In genomic region chr22:47042861-47043496, GRCh38 we compare ENCODE assay signal across 23 cellular contexts.
A peak's percentile ranks its signal among the peaks of the same experiment; 100 is the strongest.
DNase-seq lines count a peak whose midpoint lies in the region; ATAC-seq lines count a peak whose summit lies in the region.
"Had no signal": no experiment of that assay in that cellular context is flagged by ENCODE, and none has a peak within 500 bp of the region (broad histone marks: within the 10 kb centered on the region; RNA-seq: fewer than 3 reads in every experiment).

No MANE protein-coding gene starts in this region.

- no peak overlapping the region for H2BK5ac ChIP-seq in mesenchymal stem cell (ENCODE audit: low read depth, low read length, poor library complexity, severe bottlenecking)

- H3K23ac ChIP-seq in mesenchymal stem cell (ENCODE audit: low read length in 2 of 2) = no peak overlapping the region

- H3K4ac ChIP-seq in mesenchymal stem cell (ENCODE audit: low read depth in 1 of 2, low read length in 2 of 2) = no peak overlapping the region

- no peak overlapping the region for H3K4me3 ChIP-seq in mesenchymal stem cell (ENCODE audit: insufficient read depth in 1 of 2, low read depth in 1 of 2, low read length in 2 of 2)
- H3K4me3 ChIP-seq: breast epithelium, esophagus squamous epithelium, MG63, ovary, suprapubic skin had no signal

- H3K14ac ChIP-seq in mesenchymal stem cell (ENCODE audit: low read length in 2 of 2) = no peak overlapping the region

- DNase-seq in activated naive CD4-positive, alpha-beta T cell treated with anti-CD3 and anti-CD28 coated beads, Interleukin-2, amount 50 U/mL, for 72 hours (ENCODE audit: low spot score in 2 of 2) = no peak
- no peak for DNase-seq in activated naive CD4-positive, alpha-beta T cell treated with anti-CD3 and anti-CD28 coated beads, Interleukin-2, amount 50 U/mL, for 16 hours
- no peak for DNase-seq in T-helper 17 cell
- no peak for DNase-seq in mesenchymal stem cell
- DNase-seq in stimulated activated CD8-positive, alpha-beta memory T cell treated with anti-CD3 and anti-CD28 coated beads, Interleukin-4, amount 100 ng/mL, for 48 hours = no peak
- DNase-seq: 8988T; activated B cell treated with CpG ODN at 0.5 μM for 24 hours; activated CD8-positive, alpha-beta memory T cell treated with anti-CD3 and anti-CD28 coated beads, Interleukin-2, amount 10 ng/mL, durations not matched to agents 7 days and 5 days; activated naive CD4-positive, alpha-beta T cell treated with anti-CD3 and anti-CD28 coated beads for 36 hours; CD8-positive, alpha-beta memory T cell; esophagus squamous epithelium; foreskin melanocyte; MG63; NCI-H2081 treated with DMSO at 0.1 percent for 48 hours; ovary; SIG-M5; stimulated activated CD4-positive, alpha-beta T cell treated with anti-CD3 and anti-CD28 coated beads, Interleukin-2, amount 100 ng/mL, for 48 hours had no signal

- H3K4me2 ChIP-seq in mesenchymal stem cell (ENCODE audit: low read length, poor library complexity, severe bottlenecking) = no peak overlapping the region

- no peak overlapping the region for H2BK12ac ChIP-seq in mesenchymal stem cell (ENCODE audit: low read length in 2 of 2)

- peaks cover 29% of the 10 kb centered on the region for H3K79me1 ChIP-seq in mesenchymal stem cell (replicated peaks; ENCODE audit: low read length, poor library complexity, severe bottlenecking)

- no peak overlapping the region for H3K9ac ChIP-seq in mesenchymal stem cell (ENCODE audit: low read length)

- WGBS in mesenchymal stem cell = 96% methylated on average over 18 of the region's 18 CpGs

- no peaks in the 10 kb centered on the region for H3K27me3 ChIP-seq in mesenchymal stem cell (ENCODE audit: control insufficient read depth in 1 of 2, insufficient read depth in 1 of 2, low read length in 2 of 2)
- H3K27me3 ChIP-seq: breast epithelium, esophagus squamous epithelium, MG63, ovary, suprapubic skin had no signal

- no peaks in the 10 kb centered on the region for H3K9me3 ChIP-seq in T-helper 17 cell (ENCODE audit: control insufficient read depth, low read length, poor library complexity, severe bottlenecking)
- no peaks in the 10 kb centered on the region for H3K9me3 ChIP-seq in mesenchymal stem cell (ENCODE audit: control insufficient read depth, low read length)
- H3K9me3 ChIP-seq: breast epithelium, esophagus squamous epithelium, MG63, ovary, suprapubic skin had no signal

- no peak overlapping the region for H2AK5ac ChIP-seq in mesenchymal stem cell (ENCODE audit: low read length, severe bottlenecking)

- no peaks in the 10 kb centered on the region for H3K27me3 Mint-ChIP-seq in T-helper 17 cell
- H3K27me3 Mint-ChIP-seq in stimulated activated memory B cell treated with anti-CD40 and anti-IgM and Interleukin-4, amounts not matched to agents 10 μg/mL and 1 μg/mL and 100 μg/mL, for 72 hours = no peaks in the 10 kb centered on the region
- H3K27me3 Mint-ChIP-seq: activated B cell treated with CpG ODN at 0.5 μM for 24 hours; activated CD8-positive, alpha-beta memory T cell treated with anti-CD3 and anti-CD28 coated beads, Interleukin-2, amount 10 ng/mL, durations not matched to agents 7 days and 5 days; CD8-positive, alpha-beta memory T cell; naive thymus-derived CD8-positive, alpha-beta T cell had no signal

- H3K4me1 ChIP-seq in mesenchymal stem cell (ENCODE audit: control insufficient read depth, insufficient read depth, low read depth, low read length) = peaks cover 38% of the 10 kb centered on the region
- H3K4me1 ChIP-seq: breast epithelium had no signal

- peak overlapping the region; percentile 20 for H2BK15ac ChIP-seq in mesenchymal stem cell (ENCODE audit: low read depth, poor library complexity, severe bottlenecking)

- no peak overlapping the region for H3K4me3 Mint-ChIP-seq in T-helper 17 cell
- no peak overlapping the region for H3K4me3 Mint-ChIP-seq in stimulated activated memory B cell treated with anti-CD40 and anti-IgM and Interleukin-4, amounts not matched to agents 10 μg/mL and 1 μg/mL and 100 μg/mL, for 72 hours
- H3K4me3 Mint-ChIP-seq: activated B cell treated with CpG ODN at 0.5 μM for 24 hours; activated CD8-positive, alpha-beta memory T cell treated with anti-CD3 and anti-CD28 coated beads, Interleukin-2, amount 10 ng/mL, durations not matched to agents 7 days and 5 days; activated naive CD4-positive, alpha-beta T cell treated with anti-CD3 and anti-CD28 coated beads for 36 hours; naive thymus-derived CD8-positive, alpha-beta T cell had no signal

- H4K8ac ChIP-seq in mesenchymal stem cell (ENCODE audit: low read length) = no peak overlapping the region

- H3K4me1 Mint-ChIP-seq in T-helper 17 cell = peaks cover 34% of the 10 kb centered on the region
- H3K4me1 Mint-ChIP-seq in stimulated activated memory B cell treated with anti-CD40 and anti-IgM and Interleukin-4, amounts not matched to agents 10 μg/mL and 1 μg/mL and 100 μg/mL, for 72 hours = peaks cover 73% of the 10 kb centered on the region

- peak overlapping the region; percentile 23 to 36 for H3K27ac Mint-ChIP-seq in activated naive CD4-positive, alpha-beta T cell treated with anti-CD3 and anti-CD28 coated beads, Interleukin-2, amount 50 U/mL, for 72 hours
- peak overlapping the region; percentile 61 for H3K27ac Mint-ChIP-seq in T-helper 17 cell
- peak overlapping the region; percentile 48 for H3K27ac Mint-ChIP-seq in stimulated activated memory B cell treated with anti-CD40 and anti-IgM and Interleukin-4, amounts not matched to agents 10 μg/mL and 1 μg/mL and 100 μg/mL, for 72 hours
- H3K27ac Mint-ChIP-seq: activated CD8-positive, alpha-beta memory T cell treated with anti-CD3 and anti-CD28 coated beads, Interleukin-2, amount 10 ng/mL, durations not matched to agents 7 days and 5 days; activated naive CD4-positive, alpha-beta T cell treated with anti-CD3 and anti-CD28 coated beads for 36 hours had no signal

- H4K91ac ChIP-seq in mesenchymal stem cell (ENCODE audit: low read length) = no peak overlapping the region

- no peak overlapping the region for H3K27ac ChIP-seq in mesenchymal stem cell (ENCODE audit: low read length, poor library complexity, severe bottlenecking)
- H3K27ac ChIP-seq: breast epithelium, ovary, suprapubic skin had no signal

- H3K36me3 ChIP-seq in mesenchymal stem cell (ENCODE audit: control insufficient read depth in 1 of 2, insufficient read depth in 2 of 2, low read depth in 1 of 2, low read length in 2 of 2) = peaks cover 0 to 18% of the 10 kb centered on the region in 2 experiments
- H3K36me3 ChIP-seq: breast epithelium, MG63, ovary had no signal

- no peak overlapping the region for H2BK120ac ChIP-seq in mesenchymal stem cell (ENCODE audit: low read depth, low read length)

- no peaks in the 10 kb centered on the region for H3K9me3 Mint-ChIP-seq in activated naive CD4-positive, alpha-beta T cell treated with anti-CD3 and anti-CD28 coated beads, Interleukin-2, amount 50 U/mL, for 72 hours
- H3K9me3 Mint-ChIP-seq in stimulated activated memory B cell treated with anti-CD40 and anti-IgM and Interleukin-4, amounts not matched to agents 10 μg/mL and 1 μg/mL and 100 μg/mL, for 72 hours = no peaks in the 10 kb centered on the region
- H3K9me3 Mint-ChIP-seq: activated B cell treated with CpG ODN at 0.5 μM for 24 hours; activated naive CD4-positive, alpha-beta T cell treated with anti-CD3 and anti-CD28 coated beads for 36 hours; CD8-positive, alpha-beta memory T cell; naive thymus-derived CD8-positive, alpha-beta T cell had no signal

- H3K18ac ChIP-seq in mesenchymal stem cell (ENCODE audit: low read depth in 1 of 2, low read length in 2 of 2) = no peak overlapping the region

- no peak for ATAC-seq in activated naive CD4-positive, alpha-beta T cell treated with anti-CD3 and anti-CD28 coated beads, Interleukin-2, amount 50 U/mL, for 72 hours
- ATAC-seq in T-helper 17 cell (no peak), HG02571 (IDR thresholded peaks at IDR 0.05; ENCODE audit: unreplicated experiment) (no peak), HG03095 (IDR thresholded peaks at IDR 0.05; ENCODE audit: unreplicated experiment) (no peak)
- no peak for ATAC-seq in stimulated activated memory B cell treated with anti-CD40 and anti-IgM and Interleukin-4, amounts not matched to agents 10 μg/mL and 1 μg/mL and 100 μg/mL, for 72 hours
- ATAC-seq: activated CD8-positive, alpha-beta memory T cell treated with anti-CD3 and anti-CD28 coated beads, Interleukin-2, amount 10 ng/mL, durations not matched to agents 7 days and 5 days had no signal

- no peaks in the 10 kb centered on the region for H3K36me3 Mint-ChIP-seq in activated naive CD4-positive, alpha-beta T cell treated with anti-CD3 and anti-CD28 coated beads, Interleukin-2, amount 50 U/mL, for 72 hours
- H3K36me3 Mint-ChIP-seq in T-helper 17 cell (ENCODE audit: low read depth) = peaks cover 3% of the 10 kb centered on the region
- H3K36me3 Mint-ChIP-seq in stimulated activated memory B cell treated with anti-CD40 and anti-IgM and Interleukin-4, amounts not matched to agents 10 μg/mL and 1 μg/mL and 100 μg/mL, for 72 hours = peaks cover 38% of the 10 kb centered on the region
- H3K36me3 Mint-ChIP-seq: activated CD8-positive, alpha-beta memory T cell treated with anti-CD3 and anti-CD28 coated beads, Interleukin-2, amount 10 ng/mL, durations not matched to agents 7 days and 5 days had no signal

- H2AFZ ChIP-seq in mesenchymal stem cell (ENCODE audit: low read depth, low read length) = no peak overlapping the region
